In genomic region chr18:43620936-43621335, GRCh38 we compare ENCODE assay signal across 8 cellular contexts.
DNase-seq lines count a peak whose midpoint lies in the region; ATAC-seq and TF ChIP-seq lines count a peak whose summit lies in the region.

No MANE protein-coding gene starts in this region.

- no TSS peak for BruUV-seq in Calu3 (replicated peaks; lab: Mats Ljungman, UMichigan)

- H3K4me3 Mint-ChIP-seq in Calu3 (ENCODE audit: low read depth, unreplicated experiment): no peak overlapping the region
- no peak overlapping the region for H3K4me3 Mint-ChIP-seq in CD8-positive, alpha-beta memory T cell

- peak; percentile 77 for ATAC-seq in GM19395 (IDR thresholded peaks at IDR 0.05; ENCODE audit: unreplicated experiment)
- peak; percentile 31; the same call in 1 of the 3 replicates for ATAC-seq in RWPE2 (ENCODE audit: low read depth)
- no peak for ATAC-seq in HG03139 (IDR thresholded peaks at IDR 0.05; ENCODE audit: unreplicated experiment)

- POLR2A ChIA-PET in CD8-positive, alpha-beta memory T cell (lab: Charles Lee): no interaction called here

- H3K4me1 Mint-ChIP-seq in Calu3 (ENCODE audit: low read depth, unreplicated experiment): peaks cover 9% of the 10 kb centered on the region
- H3K4me1 Mint-ChIP-seq in CD8-positive, alpha-beta memory T cell: no peaks in the 10 kb centered on the region

- no peak overlapping the region for H3K4me3 ChIP-seq in RWPE2 (ENCODE audit: severe bottlenecking)
- H3K4me3 ChIP-seq in retinal pigment epithelial cell (ENCODE audit: low read length): no peak overlapping the region
- H3K4me3 ChIP-seq in CD8-positive, alpha-beta memory T cell (ENCODE audit: low read length): no peak overlapping the region

- H3K36me3 Mint-ChIP-seq in Calu3 (ENCODE audit: insufficient read depth, unreplicated experiment): no peaks in the 10 kb centered on the region
- H3K36me3 Mint-ChIP-seq in CD8-positive, alpha-beta memory T cell: no peaks in the 10 kb centered on the region

- H3K4me1 ChIP-seq in RWPE2 (ENCODE audit: insufficient read depth, poor library complexity, severe bottlenecking): no peaks in the 10 kb centered on the region
- H3K4me1 ChIP-seq in CD8-positive, alpha-beta memory T cell (ENCODE audit: insufficient read depth, low read length): no peaks in the 10 kb centered on the region

- H3K9me3 ChIP-seq in RWPE2 (ENCODE audit: severe bottlenecking): no peaks in the 10 kb centered on the region
- no peaks in the 10 kb centered on the region for H3K9me3 ChIP-seq in CD8-positive, alpha-beta memory T cell (ENCODE audit: low read length)

- H3K9me3 Mint-ChIP-seq in Calu3 (ENCODE audit: low read depth, unreplicated experiment): no peaks in the 10 kb centered on the region
- peaks cover 0 to 2% (median 0%) of the 10 kb centered on the region in 5 donors for H3K9me3 Mint-ChIP-seq in CD8-positive, alpha-beta memory T cell

- H3K27ac Mint-ChIP-seq in Calu3 (ENCODE audit: unreplicated experiment): no peak overlapping the region
- H3K27ac Mint-ChIP-seq in CD8-positive, alpha-beta memory T cell: no peak overlapping the region

- H3K27ac ChIP-seq in RWPE2 (ENCODE audit: poor library complexity, severe bottlenecking): no peak overlapping the region
- no peak overlapping the region for H3K27ac ChIP-seq in CD8-positive, alpha-beta memory T cell (ENCODE audit: low read depth, low read length)

- TF ChIP-seq CTCF in Calu3 (IDR thresholded peaks at IDR 0.05; ENCODE audit: unreplicated experiment) (peak; percentile 40), RWPE2 (IDR thresholded peaks at IDR 0.05; ENCODE audit: poor library complexity, severe bottlenecking) (peak; percentile 79), retinal pigment epithelial cell (conservative IDR thresholded peaks at IDR 0.05; ENCODE audit: low read depth, low read length) (peak; percentile 39)

- no peaks in the 10 kb centered on the region for H3K27me3 Mint-ChIP-seq in Calu3 (ENCODE audit: unreplicated experiment)
- H3K27me3 Mint-ChIP-seq in CD8-positive, alpha-beta memory T cell: no peaks in the 10 kb centered on the region

- CTCF ChIA-PET in Calu3 (lab: Charles Lee): interaction anchor here (0.9 kb wide), 1 partner anchor 1764 kb away, joined by 5 read pairs; no protein-coding TSS in a partner anchor
- CTCF ChIA-PET in CD8-positive, alpha-beta memory T cell (lab: Charles Lee): no interaction called here

- no peaks in the 10 kb centered on the region for H3K27me3 ChIP-seq in RWPE2 (ENCODE audit: insufficient read depth, poor library complexity, severe bottlenecking)
- no peaks in the 10 kb centered on the region for H3K27me3 ChIP-seq in CD8-positive, alpha-beta memory T cell (ENCODE audit: insufficient read depth, low read length, poor library complexity, severe bottlenecking)

- DNase-seq in Calu3 (peak; percentile 3), HuH-7.5 (ENCODE audit: low spot score) (peak; percentile 7), RWPE2 (ENCODE audit: low spot score) (no peak), foreskin melanocyte (peak; percentile 19), retinal pigment epithelial cell (ENCODE audit: low read depth) (no peak)
- DNase-seq in CD8-positive, alpha-beta memory T cell: no peak

- intact Hi-C loops in Calu3 (cut with micrococcal nuclease; ENCODE audit: unreplicated experiment): loop anchor here (1.0 to 5.0 kb wide), 5 partner anchors 506 to 1592 kb away; no protein-coding TSS in a partner anchor

- H3K36me3 ChIP-seq in RWPE2 (ENCODE audit: low read depth): no peaks in the 10 kb centered on the region
- H3K36me3 ChIP-seq in CD8-positive, alpha-beta memory T cell (ENCODE audit: insufficient read depth, low read length): no peaks in the 10 kb centered on the region

Comparison
In these comparisons a context has a peak if more than half of its experiments do, and no peak if none do; other contexts are left out.
1. DNase-seq: peak in Calu3 (single experiment), HuH-7.5 (single experiment) and foreskin melanocyte (single experiment); none in RWPE2 (single experiment), retinal pigment epithelial cell (single experiment) and CD8-positive, alpha-beta memory T cell (0 of 5).
2. Peak in every context shown above with its lines, with median percentiles within 50 percentile points of each other: CTCF ChIP-seq.